8 cellular contexts compared by ENCODE assay signal in the genomic region with DNA sequence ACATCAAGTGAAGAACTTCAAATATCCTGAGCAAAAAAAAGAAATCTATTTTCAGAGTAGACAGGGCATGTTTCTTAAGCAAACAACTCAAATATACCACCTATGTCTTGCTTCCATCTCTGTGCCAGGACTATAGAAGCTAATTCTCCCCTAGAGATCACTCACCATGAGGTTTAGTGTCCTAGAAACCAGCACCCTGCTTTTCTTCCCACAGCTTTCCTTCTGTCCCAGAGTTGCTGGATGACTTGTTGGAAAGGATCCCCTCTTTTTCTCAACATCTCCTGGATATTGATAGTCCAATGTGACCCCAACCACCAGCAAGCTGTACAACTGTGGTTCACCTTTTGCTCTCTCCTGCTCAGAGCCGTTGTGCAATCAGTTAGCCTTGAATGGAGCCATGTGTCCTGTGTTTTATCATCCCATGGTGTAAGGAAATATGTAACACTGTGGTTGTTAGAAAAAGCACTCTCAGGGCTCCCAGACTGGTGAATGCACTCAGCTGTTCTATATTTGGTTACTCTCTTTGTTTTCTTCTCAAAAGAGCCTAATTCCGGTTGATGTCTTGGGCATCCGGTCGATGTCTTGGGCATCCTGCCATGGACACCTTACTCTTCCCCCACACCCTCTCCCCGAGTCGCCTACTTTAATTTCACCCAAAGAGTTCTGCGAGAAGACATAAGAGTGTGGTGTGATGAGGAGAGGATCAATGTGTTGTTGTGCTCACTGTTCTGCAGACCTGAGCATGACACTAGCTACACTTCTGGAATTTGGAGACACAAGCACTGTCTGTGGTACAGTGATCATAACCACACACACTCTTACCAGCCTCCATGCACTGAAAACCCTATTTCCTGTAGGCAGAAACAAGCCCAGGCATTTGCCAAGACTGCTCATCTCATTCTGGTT. TPM values are rescaled to one million over a fixed set of nuclear protein-coding genes. Genes with fewer than 3 reads are reported as not detected.
DNase-seq lines count a peak whose midpoint lies in the region; TF ChIP-seq lines count a peak whose summit lies in the region.

No MANE protein-coding gene starts in this region.

- no peak overlapping the region for H3K27ac Mint-ChIP-seq in endothelial cell (ENCODE audit: unreplicated experiment)

- H3K27ac ChIP-seq in muscle layer of duodenum (ENCODE audit: low read length) (peak overlapping the region; percentile 25), stomach (peak overlapping the region in 2 of 5 donors; percentile 12 to 57)

- no peaks in the 10 kb centered on the region for H3K36me3 ChIP-seq in muscle layer of duodenum (ENCODE audit: control insufficient read depth in 1 of 2, insufficient read depth in 2 of 2, low read length in 2 of 2)
- H3K36me3 ChIP-seq in stomach: no peaks in the 10 kb centered on the region

- 46 to 70% (median 58%) methylated on average over 7 of the region's 7 CpGs for WGBS in stomach, 5 donors

- H3K27me3 Mint-ChIP-seq in endothelial cell (ENCODE audit: unreplicated experiment): no peaks in the 10 kb centered on the region

- in situ Hi-C loops in KBM-7 (cut with MboI; ENCODE audit: low pct_unique_long_range_greater_than_20kb, low sequenced_read_pairs): no loop called here

- intact Hi-C loops in stomach (cut with DNase I; ENCODE audit: low total_unique reads): no loop called here

- no peaks in the 10 kb centered on the region for H3K27me3 ChIP-seq in muscle layer of duodenum (ENCODE audit: low read depth, low read length)
- no peaks in the 10 kb centered on the region for H3K27me3 ChIP-seq in stomach

- no peaks in the 10 kb centered on the region for H3K9me3 Mint-ChIP-seq in endothelial cell (ENCODE audit: unreplicated experiment)

- peaks cover 14% of the 10 kb centered on the region for H3K4me1 Mint-ChIP-seq in endothelial cell (ENCODE audit: unreplicated experiment)

- TF ChIP-seq CTCF in stomach (IDR thresholded peaks at IDR 0.05) (no peak), endothelial cell (IDR thresholded peaks at IDR 0.05; ENCODE audit: unreplicated experiment) (no peak)

- no peak for TF ChIP-seq POLR2A in stomach (IDR thresholded peaks at IDR 0.05)

- DNase-seq in GM04503 (ENCODE audit: low read depth): peak; percentile 41
- peak; percentile 92 for DNase-seq in KBM-7
- DNase-seq in amniotic epithelial cell (ENCODE audit: low read depth): peak; percentile 93
- DNase-seq in SIG-M5 (lab: John Stamatoyannopoulos, UW): no peak
- DNase-seq in stomach: no peak
- DNase-seq in endothelial cell (ENCODE audit: low spot score): no peak
- no peak for DNase-seq in NK-92 treated with Interleukin-12 subunit alpha and Interleukin-12 subunit beta, amount 100 ng/mL, for 24 hours (lab: John Stamatoyannopoulos, UW)

- no peaks in the 10 kb centered on the region for H3K36me3 Mint-ChIP-seq in endothelial cell (ENCODE audit: low read depth, unreplicated experiment)

- H3K4me1 ChIP-seq in muscle layer of duodenum (ENCODE audit: control insufficient read depth in 1 of 2, insufficient read depth in 2 of 2, low read length in 2 of 2) (peaks cover 6 to 12% of the 10 kb centered on the region in 2 donors), stomach (peaks cover 7 to 56% (median 35%) of the 10 kb centered on the region in 4 donors)

- H3K4me3 Mint-ChIP-seq in endothelial cell (ENCODE audit: unreplicated experiment): no peak overlapping the region

- H3K9me3 ChIP-seq in muscle layer of duodenum (ENCODE audit: control insufficient read depth in 1 of 2, low read length in 2 of 2): no peaks in the 10 kb centered on the region
- H3K9me3 ChIP-seq in stomach: no peaks in the 10 kb centered on the region

- H3K4me3 ChIP-seq in muscle layer of duodenum (ENCODE audit: low read depth in 1 of 2, low read length in 2 of 2) (peak overlapping the region in 1 of 2 donors; percentile 19), stomach (no peak overlapping the region)

- no peak for TF ChIP-seq EP300 in stomach (IDR thresholded peaks at IDR 0.05)

RNA-seq across cellular contexts. Expression of gene TNFSF4, which starts 1.7 kb away (rescaled TPM):
- total RNA-seq in stomach: 1 to 10 TPM in 1 of 5 donors, under 1 TPM in 1, not detected in 3; 0.14 to 2.2 TPM
- polyA plus RNA-seq in stomach: under 1 TPM in 2 of 3 donors, not detected in 1; 0.50 to 0.62 TPM
- total RNA-seq in endothelial cell (ENCODE audit: unreplicated experiment): 0.15 TPM

Comparison
In these comparisons a context has a peak if more than half of its experiments do, and no peak if none do; other contexts are left out.
1. DNase-seq: peak in GM04503 (single experiment), KBM-7 (single experiment) and amniotic epithelial cell (single experiment); none in SIG-M5 (single experiment), stomach (single experiment), endothelial cell (single experiment) and NK-92 treated with Interleukin-12 subunit alpha and Interleukin-12 subunit beta, amount 100 ng/mL, for 24 hours (single experiment).